ENCODE assay signal across 19 cellular contexts in the genomic region with DNA sequence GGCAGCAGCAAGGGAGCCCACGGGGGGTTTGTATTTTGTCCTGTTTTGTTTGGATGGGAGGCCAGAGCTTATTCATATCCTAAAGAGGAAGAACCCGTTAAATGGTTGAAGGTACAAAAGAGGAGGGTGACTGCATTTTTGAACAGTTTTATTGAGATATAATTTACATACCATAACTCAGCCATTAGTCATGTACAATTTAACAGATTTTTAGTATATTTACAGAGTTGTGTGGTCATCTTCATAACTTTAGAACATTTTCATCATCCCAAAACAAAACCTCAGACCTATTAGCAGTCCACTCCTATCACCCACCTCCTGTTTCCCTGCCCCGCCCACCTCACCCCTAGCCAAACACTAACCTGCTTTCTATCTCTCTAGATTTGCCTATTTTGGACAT. TPM values are rescaled to one million over a fixed set of nuclear protein-coding genes. Genes with fewer than 3 reads are reported as not detected.
A peak's percentile ranks its signal among the peaks of the same experiment; 100 is the strongest.
DNase-seq lines count a peak whose midpoint lies in the region; ATAC-seq, FAIRE-seq and TF ChIP-seq lines count a peak whose summit lies in the region.
"Had no signal": no experiment of that assay in that cellular context is flagged by ENCODE, and none has a peak within 500 bp of the region (broad histone marks: within the 10 kb centered on the region; RNA-seq: fewer than 3 reads in every experiment).

No MANE protein-coding gene starts in this region.

- H4K5ac ChIP-seq in IMR-90 (ENCODE audit: low read depth, low read length), result no peak overlapping the region

- in situ Hi-C loops in IMR-90 (cut with MboI; ENCODE audit: low sequenced_read_pairs), result no loop called here

- no CpG with 5 or more reads among the region's 3 CpGs for WGBS in IMR-90 (ENCODE audit: extremely low coverage in 2 of 2, insufficient read length in 1 of 2), 2 experiments

- peak overlapping the region; percentile 80 for H3K27ac Mint-ChIP-seq in activated naive CD8-positive, alpha-beta T cell treated with anti-CD3 and anti-CD28 coated beads, Interleukin-2, amount 50 U/mL, for 24 hours
- H3K27ac Mint-ChIP-seq in activated naive CD8-positive, alpha-beta T cell treated with anti-CD3 and anti-CD28 coated beads for 36 hours, result no peak overlapping the region
- H3K27ac Mint-ChIP-seq: B cell, IgD-negative memory B cell had no signal

- no peak overlapping the region for H3K4me2 ChIP-seq in IMR-90 (ENCODE audit: low read depth, low read length)
- H3K4me2 ChIP-seq: A549 had no signal

- peaks cover 12% of the 10 kb centered on the region for H3K9me3 Mint-ChIP-seq in activated naive CD8-positive, alpha-beta T cell treated with anti-CD3 and anti-CD28 coated beads, Interleukin-2, amount 50 U/mL, for 24 hours
- H3K9me3 Mint-ChIP-seq in activated naive CD8-positive, alpha-beta T cell treated with anti-CD3 and anti-CD28 coated beads for 36 hours, result peaks cover 7% of the 10 kb centered on the region
- H3K9me3 Mint-ChIP-seq: H9, IgD-negative memory B cell had no signal

- no peak overlapping the region for H2AK5ac ChIP-seq in IMR-90 (ENCODE audit: low read depth, low read length)

- no peak overlapping the region for H3K4me3 Mint-ChIP-seq in activated naive CD8-positive, alpha-beta T cell treated with anti-CD3 and anti-CD28 coated beads, Interleukin-2, amount 50 U/mL, for 24 hours
- no peak overlapping the region for H3K4me3 Mint-ChIP-seq in activated naive CD8-positive, alpha-beta T cell treated with anti-CD3 and anti-CD28 coated beads for 36 hours
- H3K4me3 Mint-ChIP-seq: B cell, H9, IgD-negative memory B cell had no signal

- no peak overlapping the region for H3K23ac ChIP-seq in IMR-90 (ENCODE audit: low read depth, low read length)

- H3K9ac ChIP-seq in IMR-90 (ENCODE audit: low read depth, low read length), result no peak overlapping the region

- H2BK5ac ChIP-seq in IMR-90 (ENCODE audit: low read depth, low read length, poor library complexity, severe bottlenecking), result no peak overlapping the region

- H3K9me3 ChIP-seq in IMR-90 (ENCODE audit: control insufficient read depth, insufficient read depth, low read length), result no peaks in the 10 kb centered on the region
- H3K9me3 ChIP-seq: A549 had no signal

- H3K4me1 ChIP-seq in IMR-90 (ENCODE audit: control insufficient read depth, insufficient read depth, low read length), result no peaks in the 10 kb centered on the region
- H3K4me1 ChIP-seq: A549 had no signal

- CTCF ChIA-PET in IMR-90 (lab: Yijun Ruan, JAX), result interaction anchor here (1.4 kb wide), 1 partner anchor 11 kb away, joined by 3 read pairs; no protein-coding TSS in a partner anchor

- peaks cover 23% of the 10 kb centered on the region for H3K4me1 Mint-ChIP-seq in activated naive CD8-positive, alpha-beta T cell treated with anti-CD3 and anti-CD28 coated beads, Interleukin-2, amount 50 U/mL, for 24 hours
- peaks cover 30% of the 10 kb centered on the region for H3K4me1 Mint-ChIP-seq in activated naive CD8-positive, alpha-beta T cell treated with anti-CD3 and anti-CD28 coated beads for 36 hours

- H3K18ac ChIP-seq in IMR-90 (ENCODE audit: low read depth, low read length), result no peak overlapping the region

- H3K4me3 ChIP-seq in IMR-90 (ENCODE audit: insufficient read depth, low read depth, low read length) (no peak overlapping the region), fibroblast of mammary gland (ENCODE audit: control insufficient read depth, low read depth, low read length) (no peak overlapping the region)
- H3K4me3 ChIP-seq: A549 had no signal

- H3K36me3 ChIP-seq in IMR-90 (ENCODE audit: control insufficient read depth, insufficient read depth, low read length), result peaks cover 4% of the 10 kb centered on the region

- no peak overlapping the region for H4K91ac ChIP-seq in IMR-90 (ENCODE audit: insufficient read depth, low read depth, low read length)

- intact Hi-C loops in IMR-90 (cut with micrococcal nuclease), result no loop called here

- no peak for DNase-seq in activated naive CD8-positive, alpha-beta T cell treated with anti-CD3 and anti-CD28 coated beads, Interleukin-2, amount 50 U/mL, for 24 hours
- DNase-seq in activated naive CD8-positive, alpha-beta T cell treated with anti-CD3 and anti-CD28 coated beads for 36 hours, result no peak
- DNase-seq in IMR-90 (no peak), fibroblast of mammary gland (ENCODE audit: low read depth) (peak; percentile 23), activated gamma-delta T cell (lab: John Stamatoyannopoulos, UW) (no peak), NCI-H748 (lab: John Stamatoyannopoulos, UW; ENCODE audit: unreplicated experiment) (no peak), nucleus accumbens (lab: John Stamatoyannopoulos, UW) (no peak), D721Med (ENCODE audit: insufficient read length, low spot score) (no peak)
- DNase-seq: DMS 273 treated with DMSO at 0.1 percent for 48 hours, H9, MV-4-11, NCI-H1417 treated with DMSO at 0.1 percent for 48 hours, NCI-H2081, NCI-H510A treated with DMSO at 0.1 percent for 48 hours, SIG-M5 had no signal

- BruUV-seq in IMR-90 (replicated peaks; lab: Mats Ljungman, UMichigan), result no TSS peak

- no peak overlapping the region for H2BK15ac ChIP-seq in IMR-90 (ENCODE audit: low read depth, low read length)

- no peak overlapping the region for H3K4ac ChIP-seq in IMR-90 (ENCODE audit: low read depth, low read length)

- no peaks in the 10 kb centered on the region for H3K27me3 Mint-ChIP-seq in activated naive CD8-positive, alpha-beta T cell treated with anti-CD3 and anti-CD28 coated beads, Interleukin-2, amount 50 U/mL, for 24 hours
- no peaks in the 10 kb centered on the region for H3K27me3 Mint-ChIP-seq in activated naive CD8-positive, alpha-beta T cell treated with anti-CD3 and anti-CD28 coated beads for 36 hours
- H3K27me3 Mint-ChIP-seq: B cell, IgD-negative memory B cell had no signal

- FAIRE-seq in D721Med (lab: Jason Lieb, UNC), result no peak
- FAIRE-seq: A549, GM12891 had no signal

- TF ChIP-seq CTCF in IMR-90 (conservative IDR thresholded peaks at IDR 0.05; ENCODE audit: low read depth, low read length), result no peak
- no peak for TF ChIP-seq CTCF in fibroblast of mammary gland (conservative IDR thresholded peaks at IDR 0.05; ENCODE audit: control insufficient read depth, insufficient read depth, low read depth, low read length)
- TF ChIP-seq CTCF in D721Med (IDR thresholded peaks at IDR 0.05; ENCODE audit: insufficient read depth, missing control alignments), result no peak

- POLR2A ChIA-PET in IMR-90 (lab: Charles Lee; ENCODE audit: unreplicated experiment), result no interaction called here

- H2BK120ac ChIP-seq in IMR-90 (ENCODE audit: low read depth, low read length), result no peak overlapping the region

- TF ChIP-seq RAD21 in IMR-90 (IDR thresholded peaks at IDR 0.05; ENCODE audit: low read length), result no peak

- no peak for TF ChIP-seq POLR2A in IMR-90 (IDR thresholded peaks at IDR 0.05; ENCODE audit: low read depth, low read length)

- H3K56ac ChIP-seq in IMR-90 (ENCODE audit: extremely low read depth, insufficient read depth, low read length), result no peak overlapping the region

- H3K14ac ChIP-seq in IMR-90 (replicated peaks; ENCODE audit: low read depth, low read length), result no peak overlapping the region

- H2AK9ac ChIP-seq in IMR-90 (replicated peaks; ENCODE audit: low read depth, low read length, poor library complexity), result no peak overlapping the region

- no peak overlapping the region for H2BK20ac ChIP-seq in IMR-90 (ENCODE audit: low read depth, low read length)

- H3K79me1 ChIP-seq in IMR-90 (ENCODE audit: low read depth in 1 of 2, low read length in 2 of 2), result peaks cover 16 to 26% of the 10 kb centered on the region in 2 experiments

- H3K36me3 Mint-ChIP-seq in activated naive CD8-positive, alpha-beta T cell treated with anti-CD3 and anti-CD28 coated beads, Interleukin-2, amount 50 U/mL, for 24 hours (ENCODE audit: low read depth), result peaks cover 40% of the 10 kb centered on the region
- H3K36me3 Mint-ChIP-seq in activated naive CD8-positive, alpha-beta T cell treated with anti-CD3 and anti-CD28 coated beads for 36 hours, result peaks cover 38% of the 10 kb centered on the region

- no peak for ATAC-seq in activated naive CD8-positive, alpha-beta T cell treated with anti-CD3 and anti-CD28 coated beads, Interleukin-2, amount 50 U/mL, for 24 hours
- ATAC-seq in IMR-90 (ENCODE audit: low read depth), result peak; percentile 32
- ATAC-seq: A549 had no signal

- no peaks in the 10 kb centered on the region for H3K9me1 ChIP-seq in IMR-90 (ENCODE audit: insufficient read depth, low read length)

- H2AFZ ChIP-seq in IMR-90 (replicated peaks; ENCODE audit: low read length, poor library complexity), result no peak overlapping the region

- no peaks in the 10 kb centered on the region; the same call in 1 of the 2 replicates for H4K20me1 ChIP-seq in IMR-90 (ENCODE audit: insufficient read depth, low read length)

- dilution Hi-C loops in IMR-90 (cut with HindIII; ENCODE audit: low sequenced_read_pairs, unreplicated experiment), result no loop called here

- H4K8ac ChIP-seq in IMR-90 (ENCODE audit: low read depth in 2 of 2, low read length in 2 of 2), result no peak overlapping the region

- no peaks in the 10 kb centered on the region for H3K27me3 ChIP-seq in IMR-90 (ENCODE audit: control insufficient read depth, insufficient read depth, low read length)

- no peak overlapping the region for H3K27ac ChIP-seq in IMR-90 (ENCODE audit: insufficient read depth, low read length)
- H3K27ac ChIP-seq: A549 had no signal

TF ChIP-seq in IMR-90, 13 proteins besides CTCF, POLR2A, EP300 and RAD21:
- TF ChIP-seq CEBPB (IDR thresholded peaks at IDR 0.05; ENCODE audit: low read depth, low read length) (no peak), RFX5 (IDR thresholded peaks at IDR 0.05; ENCODE audit: low read depth, low read length) (no peak), USF2 (IDR thresholded peaks at IDR 0.05; ENCODE audit: low read depth, low read length) (no peak)
TF ChIP-seq in IMR-90: peak in this region for 0.

RNA-seq across cellular contexts. Expression of gene NRDE2, which starts 12.6 kb away (rescaled TPM):
- 10 to 100 TPM; 23.2 to 25.4 TPM for total RNA-seq in activated naive CD8-positive, alpha-beta T cell treated with anti-CD3 and anti-CD28 coated beads for 36 hours
- total RNA-seq in IMR-90 (2012; rRNA removed), result 7.5 and 9.3 TPM in 2 replicates
- 4.0 and 4.5 TPM in 2 replicates for polyA plus RNA-seq in IMR-90 (2012; rRNA removed)
- polyA plus RNA-seq in IMR-90 (2012; cell fraction: cytosol; rRNA removed), result 1.7 and 3.9 TPM in 2 replicates
- 11.3 and 16.3 TPM in 2 replicates for polyA plus RNA-seq in IMR-90 (2012; cell fraction: nucleus; rRNA removed; ENCODE audit: low replicate concordance)
